ENCODE assay signal across 1 cellular context in genomic region chr17:7912927-7913524, GRCh38.
TF ChIP-seq lines count a peak whose summit lies in the region.

No MANE protein-coding gene starts in this region.

TF ChIP-seq in HEK293, 187 proteins besides CTCF, POLR2A, EP300 and RAD21 (continued from another document):
- TF ChIP-seq, protein P1, sequence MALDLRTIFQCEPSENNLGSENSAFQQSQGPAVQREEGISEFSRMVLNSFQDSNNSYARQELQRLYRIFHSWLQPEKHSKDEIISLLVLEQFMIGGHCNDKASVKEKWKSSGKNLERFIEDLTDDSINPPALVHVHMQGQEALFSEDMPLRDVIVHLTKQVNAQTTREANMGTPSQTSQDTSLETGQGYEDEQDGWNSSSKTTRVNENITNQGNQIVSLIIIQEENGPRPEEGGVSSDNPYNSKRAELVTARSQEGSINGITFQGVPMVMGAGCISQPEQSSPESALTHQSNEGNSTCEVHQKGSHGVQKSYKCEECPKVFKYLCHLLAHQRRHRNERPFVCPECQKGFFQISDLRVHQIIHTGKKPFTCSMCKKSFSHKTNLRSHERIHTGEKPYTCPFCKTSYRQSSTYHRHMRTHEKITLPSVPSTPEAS (tag by site-specific recombination; IDR thresholded peaks at IDR 0.05) = no peak
- TF ChIP-seq ZNF501 (tag by site-specific recombination; IDR thresholded peaks at IDR 0.05) = no peak
- peak; percentile 37; the same call in 1 of the 2 replicates for TF ChIP-seq ZNF664 (tag by site-specific recombination; IDR thresholded peaks at IDR 0.05)
- TF ChIP-seq ZNF394 (tag by site-specific recombination; IDR thresholded peaks at IDR 0.05; ENCODE audit: borderline replicate concordance) = no peak
- TF ChIP-seq KLF16 (tag by site-specific recombination; IDR thresholded peaks at IDR 0.05) = no peak
- no peak for TF ChIP-seq ZNF23 (tag by site-specific recombination; IDR thresholded peaks at IDR 0.05; ENCODE audit: borderline replicate concordance)
- TF ChIP-seq ZNF645 (tag by site-specific recombination; IDR thresholded peaks at IDR 0.05) = no peak
